In genomic region chr20:1202762-1203504, GRCh38 we compare ENCODE assay signal across 29 cellular contexts. TPM values are rescaled to one million over a fixed set of nuclear protein-coding genes. Genes with fewer than 3 reads are reported as not detected.
DNase-seq lines count a peak whose midpoint lies in the region; ATAC-seq, FAIRE-seq and TF ChIP-seq lines count a peak whose summit lies in the region.
"Had no signal": no experiment of that assay in that cellular context is flagged by ENCODE, and none has a peak within 500 bp of the region (broad histone marks: within the 10 kb centered on the region; RNA-seq: fewer than 3 reads in every experiment).

C20orf202 (plus strand) TSS chr20:1203454; CDS start chr20:1203586, 132 bp downstream.

- H3K27me3 Mint-ChIP-seq in progenitor cell of endocrine pancreas: peaks cover 14% of the 10 kb centered on the region

- H3K4me3 Mint-ChIP-seq in progenitor cell of endocrine pancreas (ENCODE audit: low read depth): no peak within 1 kb of the TSS
- H3K4me3 Mint-ChIP-seq: CD4-positive, alpha-beta memory T cell had no signal

- intact Hi-C loops in K562 (cut with micrococcal nuclease): no loop called here

- H2AFZ ChIP-seq in K562 (ENCODE audit: low read depth, low read length): 0 out of 2 replicates have a peak within 1 kb of the TSS, but pooled peaks have one; percentile 31
- H2AFZ ChIP-seq: GM23248 had no signal

- peaks cover 4% of the 10 kb centered on the region in 2 experiments; a peak in 2 of 5 replicates for H3K4me1 ChIP-seq in K562 (replicated peaks in 1 of 2; ENCODE audit: control insufficient read depth in 2 of 2, insufficient read depth in 2 of 2, low read length in 2 of 2)
- peaks cover 4 to 8% of the 10 kb centered on the region in 2 donors for H3K4me1 ChIP-seq in esophagus (ENCODE audit: control insufficient read depth in 2 of 2, insufficient read depth in 2 of 2, low read length in 1 of 2)
- peaks cover 0 to 5% of the 10 kb centered on the region in 2 donors for H3K4me1 ChIP-seq in lung (ENCODE audit: control insufficient read depth in 2 of 2, insufficient read depth in 2 of 2, low read length in 2 of 2)
- peaks cover 18% of the 10 kb centered on the region for H3K4me1 ChIP-seq in suprapubic skin
- H3K4me1 ChIP-seq: SJSA1 had no signal

- H4K20me1 ChIP-seq in K562 (replicated peaks; ENCODE audit: control insufficient read depth, insufficient read depth, low read length): no peaks in the 10 kb centered on the region

- H3K9me1 ChIP-seq in K562 (ENCODE audit: control insufficient read depth, insufficient read depth, low read length): no peaks in the 10 kb centered on the region

- no peak within 1 kb of the TSS; a peak in 1 of 4 replicates for H3K9ac ChIP-seq in K562 (ENCODE audit: insufficient read depth in 1 of 2, low read depth in 2 of 2, low read length in 2 of 2)
- H3K9ac ChIP-seq: GM23248, KMS-11 had no signal

- TF ChIP-seq RAD21 in K562 (CRISPR knock-in tag; conservative IDR thresholded peaks at IDR 0.05 in 1 of 2, IDR thresholded peaks at IDR 0.05 in 1 of 2): no peak

- H3K4me3 ChIP-seq in K562 (no peak within 1 kb of the TSS), esophagus (ENCODE audit: low read depth in 1 of 2, low read length in 2 of 2) (no peak within 1 kb of the TSS), lung (peak within 1 kb of the TSS; percentile 13), suprapubic skin (no peak within 1 kb of the TSS)
- H3K4me3 ChIP-seq: GM23248, SJSA1 had no signal

- no peak for DNase-seq in K562 (ENCODE audit: extremely low read depth in 1 of 4, low spot score in 3 of 4)
- no peak for DNase-seq in lung (ENCODE audit: low spot score)
- peak in 1 of 2 donors; percentile 11 for DNase-seq in suprapubic skin (ENCODE audit: low spot score in 2 of 2)
- no peak for DNase-seq in progenitor cell of endocrine pancreas (ENCODE audit: low spot score, unreplicated experiment)
- no peak for DNase-seq in medulla oblongata (ENCODE audit: extremely low spot score)
- DNase-seq: C1 segment of cervical spinal cord; CD4-positive, alpha-beta memory T cell; COR-L47; DMS53; GM23248; H7; IMR-90; MM.1S; NCI-H1417; NCI-H1694; NCI-H2029 treated with DMSO at 0.1 percent for 48 hours; NCI-H2227 treated with DMSO at 0.1 percent for 48 hours; NCI-H510A; NCI-H69; Right ventricle myocardium superior; RPMI8226 had no signal

- POLR2A ChIA-PET in K562 (lab: Yijun Ruan, JAX): interaction anchor here (0.5 to 1.2 kb wide), 3 partner anchors 8 to 27 kb away, joined by 3 read pairs; no protein-coding TSS in a partner anchor

- TF ChIP-seq POLR2A in K562 (conservative IDR thresholded peaks at IDR 0.05) (no peak), suprapubic skin (IDR thresholded peaks at IDR 0.05) (no peak)

- WGBS in K562 (ENCODE audit: insufficient coverage, low coverage, missing lambda C conversion rate): 35% methylated on average over 4 of the region's 5 CpGs
- WGBS in esophagus, 2 donors: 69 to 73% methylated on average over 5 of the region's 5 CpGs
- 68 to 81% methylated on average over 5 of the region's 5 CpGs for WGBS in lung, 2 donors
- WGBS in suprapubic skin: 72% methylated on average over 5 of the region's 5 CpGs

- H3K27ac ChIP-seq in K562 (ENCODE audit: extremely low read depth, low read depth, low read length) (no peak within 1 kb of the TSS), esophagus (ENCODE audit: low read depth in 2 of 2, low read length in 1 of 2) (peak within 1 kb of the TSS; percentile 46 to 83), lung (ENCODE audit: low read depth in 1 of 2, low read length in 1 of 2) (peak within 1 kb of the TSS in 1 of 2 donors; percentile 55), suprapubic skin (peak within 1 kb of the TSS; percentile 54)
- H3K27ac ChIP-seq: GM23248, KMS-11, SJSA1 had no signal

- FAIRE-seq in K562 (lab: Jason Lieb, UNC): no peak
- FAIRE-seq: GM18507 had no signal

- ATAC-seq in K562 (no peak), lung (ENCODE audit: insufficient read depth, low FRiP score) (no peak), HG03139 (IDR thresholded peaks at IDR 0.05; ENCODE audit: unreplicated experiment) (no peak)

- H3K4me1 Mint-ChIP-seq in progenitor cell of endocrine pancreas (ENCODE audit: low read depth): no peaks in the 10 kb centered on the region

- TF ChIP-seq EP300 in K562 (IDR thresholded peaks at IDR 0.05; ENCODE audit: low read length): no peak
- no peak for TF ChIP-seq EP300 in suprapubic skin (IDR thresholded peaks at IDR 0.05)

- no peaks in the 10 kb centered on the region for H3K9me3 ChIP-seq in K562 (replicated peaks; ENCODE audit: control insufficient read depth, insufficient read depth, low read depth, low read length)
- no peaks in the 10 kb centered on the region for H3K9me3 ChIP-seq in esophagus (ENCODE audit: control insufficient read depth in 2 of 2, insufficient read depth in 1 of 2, low read depth in 1 of 2, low read length in 1 of 2)
- no peaks in the 10 kb centered on the region for H3K9me3 ChIP-seq in lung (ENCODE audit: control insufficient read depth in 2 of 2, insufficient read depth in 1 of 2, low read length in 1 of 2)
- no peaks in the 10 kb centered on the region for H3K9me3 ChIP-seq in suprapubic skin
- H3K9me3 ChIP-seq: SJSA1 had no signal

- H3K9me3 Mint-ChIP-seq in progenitor cell of endocrine pancreas (ENCODE audit: low read depth): no peaks in the 10 kb centered on the region
- H3K9me3 Mint-ChIP-seq: CD4-positive, alpha-beta memory T cell had no signal

- BruUV-seq in K562 (replicated peaks; lab: Mats Ljungman, UMichigan): no TSS peak

- no peaks in the 10 kb centered on the region for H3K79me2 ChIP-seq in K562 (ENCODE audit: control insufficient read depth, insufficient read depth, low read length)

- H3K36me3 ChIP-seq in K562 (ENCODE audit: control insufficient read depth, insufficient read depth, low read length): no peaks in the 10 kb centered on the region
- no peaks in the 10 kb centered on the region for H3K36me3 ChIP-seq in esophagus (ENCODE audit: control insufficient read depth in 2 of 2, insufficient read depth in 2 of 2, low read length in 1 of 2)
- no peaks in the 10 kb centered on the region for H3K36me3 ChIP-seq in lung (ENCODE audit: control insufficient read depth in 2 of 2, insufficient read depth in 2 of 2, low read length in 2 of 2)
- H3K36me3 ChIP-seq in suprapubic skin: no peaks in the 10 kb centered on the region
- H3K36me3 ChIP-seq: SJSA1 had no signal

- H3K27me3 ChIP-seq in K562 (ENCODE audit: control insufficient read depth in 2 of 2, insufficient read depth in 2 of 2, low read length in 2 of 2): no peaks in the 10 kb centered on the region
- no peaks in the 10 kb centered on the region for H3K27me3 ChIP-seq in esophagus (ENCODE audit: control insufficient read depth in 1 of 2, insufficient read depth in 2 of 2, low read length in 2 of 2)
- H3K27me3 ChIP-seq in lung (ENCODE audit: control insufficient read depth, insufficient read depth): no peaks in the 10 kb centered on the region
- H3K27me3 ChIP-seq in suprapubic skin: no peaks in the 10 kb centered on the region

- no peak within 1 kb of the TSS for H3K27ac Mint-ChIP-seq in progenitor cell of endocrine pancreas
- H3K27ac Mint-ChIP-seq: CD4-positive, alpha-beta memory T cell had no signal

- TF ChIP-seq CTCF in K562 (IDR thresholded peaks at IDR 0.05 in 2 of 3, conservative IDR thresholded peaks at IDR 0.05 in 1 of 3; ENCODE audit: insufficient read depth in 2 of 3, low read depth in 1 of 3, low read length in 3 of 3) (no peak), lung (IDR thresholded peaks at IDR 0.05; ENCODE audit: control extremely low read depth, extremely low read depth) (no peak), suprapubic skin (IDR thresholded peaks at IDR 0.05) (no peak), progenitor cell of endocrine pancreas (IDR thresholded peaks at IDR 0.05; ENCODE audit: unreplicated experiment) (no peak)

- CTCF ChIA-PET in K562 (lab: Yijun Ruan, JAX; ENCODE audit: low intra/inter-chr PET ratio): no interaction called here

- in situ Hi-C loops in K562 (cut with MboI): no loop called here

- no peak within 1 kb of the TSS for H3K4me2 ChIP-seq in K562 (ENCODE audit: insufficient read depth, low read length)
- H3K4me2 ChIP-seq: KMS-11 had no signal

- no peaks in the 10 kb centered on the region for H3K36me3 Mint-ChIP-seq in progenitor cell of endocrine pancreas (ENCODE audit: insufficient read depth)
- H3K36me3 Mint-ChIP-seq: CD4-positive, alpha-beta memory T cell had no signal

TF ChIP-seq in K562, 482 proteins besides CTCF, POLR2A, EP300 and RAD21:
- TF ChIP-seq USF2 (CRISPR knock-in tag; IDR thresholded peaks at IDR 0.05): 0 out of 2 replicates have a peak, but pooled peaks have one; percentile 15
- no peak for TF ChIP-seq ZBED1 (IDR thresholded peaks at IDR 0.05)

RNA-seq across cellular contexts. Expression of gene C20orf202, which starts in this region (rescaled TPM):
- 0.19 and 0.33 TPM in 2 replicates for total RNA-seq in K562 (2011; cell fraction: chromatin; rRNA removed; ENCODE audit: low replicate concordance)
- not detected in 2 replicates for total RNA-seq in K562 (2011; cell fraction: nucleolus; rRNA removed)
- total RNA-seq in K562 (2011; cell fraction: nucleoplasm; rRNA removed): not detected in 2 replicates
- total RNA-seq in K562 (2014; rRNA removed) (not detected in 2 replicates), K562 (2014; rRNA removed; fragmentation: Illumina TruSeq; extraction: Trizol) (0.19 TPM in 1 of 2 replicates, not detected in the other), K562 (2015; rRNA removed; fragmentation: Illumina TruSeq; extraction: Trizol) (0.15 TPM in 1 of 2 replicates, not detected in the other), K562 (2021) (0.11 TPM in 1 of 2 replicates, not detected in the other), lung (1 to 10 TPM in 1 of 2 donors, under 1 TPM in 1; 0.37 to 1.0 TPM), suprapubic skin (under 1 TPM in 2 of 4 donors, not detected in 2; 0.89 to 0.97 TPM), progenitor cell of endocrine pancreas (0.26 and 0.27 TPM in 2 replicates)
- polyA plus RNA-seq in K562 (2011; rRNA removed) (0.24 and 0.49 TPM in 2 replicates), K562 (2014; fragmentation: Illumina TruSeq; extraction: Trizol) (0.18 TPM in 1 of 2 replicates, not detected in the other), K562 (2014; fragmentation: Nextera tagmentation; extraction: Ambion mirVana) (under 1 TPM; 0.03 to 0.06 TPM), K562 (2014; rRNA removed) (0.07 and 0.15 TPM in 2 replicates), esophagus (under 1 TPM; 0.27 to 0.33 TPM), lung (under 1 TPM; 0.11 to 0.39 TPM)
- 0.25 TPM in 1 of 2 replicates, not detected in the other for polyA plus RNA-seq in K562 (2011; cell fraction: cytosol; rRNA removed)
- 0.27 and 0.74 TPM in 2 replicates for polyA plus RNA-seq in K562 (2011; cell fraction: nucleus; rRNA removed)
- polyA plus RNA-seq in K562 (2012): 0.08 and 0.32 TPM in 2 replicates
- polyA minus RNA-seq in K562 (2011; rRNA and poly(A)+ RNA removed): 0.45 TPM in 1 of 2 replicates, not detected in the other
- not detected in 2 replicates for polyA minus RNA-seq in K562 (2011; cell fraction: cytosol; rRNA and poly(A)+ RNA removed)
- 0.13 TPM in 1 of 2 replicates, not detected in the other for polyA minus RNA-seq in K562 (2011; cell fraction: nucleus; rRNA and poly(A)+ RNA removed)
- total RNA-seq: A673, Daoy, G401, GM23248, H7, IMR-90, SJSA1 had no signal
- polyA plus RNA-seq: GM23248, IMR-90 had no signal
